In genomic region chr3:129046037-129046731, GRCh38 we compare ENCODE assay signal across 12 cellular contexts. TPM values are rescaled to one million over a fixed set of nuclear protein-coding genes. Genes with fewer than 3 reads are reported as not detected.
DNase-seq lines count a peak whose midpoint lies in the region; ATAC-seq and TF ChIP-seq lines count a peak whose summit lies in the region.
"Had no signal": no experiment of that assay in that cellular context is flagged by ENCODE, and none has a peak within 500 bp of the region (broad histone marks: within the 10 kb centered on the region; RNA-seq: fewer than 3 reads in every experiment).

No MANE protein-coding gene starts in this region.

- H3K36me3 Mint-ChIP-seq in activated CD8-positive, alpha-beta T cell treated with anti-CD3 and anti-CD28 coated beads, Interleukin-2, amount 10 ng/mL, durations not matched to agents 7 days and 5 days (ENCODE audit: low read depth): peaks cover 6% of the 10 kb centered on the region

- peaks cover 7% of the 10 kb centered on the region for H3K9me3 Mint-ChIP-seq in activated CD8-positive, alpha-beta T cell treated with anti-CD3 and anti-CD28 coated beads, Interleukin-2, amount 10 ng/mL, durations not matched to agents 7 days and 5 days (ENCODE audit: insufficient read depth)

- no peak overlapping the region for H3K27ac Mint-ChIP-seq in activated CD8-positive, alpha-beta T cell treated with anti-CD3 and anti-CD28 coated beads, Interleukin-2, amount 10 ng/mL, durations not matched to agents 7 days and 5 days

- H3K27me3 Mint-ChIP-seq in activated CD8-positive, alpha-beta T cell treated with anti-CD3 and anti-CD28 coated beads, Interleukin-2, amount 10 ng/mL, durations not matched to agents 7 days and 5 days (ENCODE audit: low read depth): peaks cover 28% of the 10 kb centered on the region

- H3K4me3 ChIP-seq in BJ (ENCODE audit: low read depth, low read length): no peak overlapping the region
- H3K4me3 ChIP-seq in parathyroid adenoma (ENCODE audit: low read depth, low read length): no peak overlapping the region
- no peak overlapping the region for H3K4me3 ChIP-seq in lower leg skin (ENCODE audit: low read depth, poor library complexity, severe bottlenecking)
- H3K4me3 ChIP-seq: K562 had no signal

- H3K27ac ChIP-seq in foreskin keratinocyte: no peak overlapping the region
- no peak overlapping the region for H3K27ac ChIP-seq in parathyroid adenoma

- peak; percentile 72 for ATAC-seq in activated CD8-positive, alpha-beta T cell treated with anti-CD3 and anti-CD28 coated beads, Interleukin-2, amount 10 ng/mL, durations not matched to agents 7 days and 5 days
- peak; percentile 35 for ATAC-seq in foreskin keratinocyte
- no peak for ATAC-seq in GM21367 (IDR thresholded peaks at IDR 0.05; ENCODE audit: unreplicated experiment)
- ATAC-seq: K562 had no signal

- no peak overlapping the region for H3K4me3 Mint-ChIP-seq in activated CD8-positive, alpha-beta T cell treated with anti-CD3 and anti-CD28 coated beads, Interleukin-2, amount 10 ng/mL, durations not matched to agents 7 days and 5 days

- no peaks in the 10 kb centered on the region for H3K4me1 Mint-ChIP-seq in activated CD8-positive, alpha-beta T cell treated with anti-CD3 and anti-CD28 coated beads, Interleukin-2, amount 10 ng/mL, durations not matched to agents 7 days and 5 days (ENCODE audit: low read depth)

- DNase-seq in BJ (ENCODE audit: low read depth): no peak
- no peak for DNase-seq in activated CD8-positive, alpha-beta T cell treated with anti-CD3 and anti-CD28 coated beads, Interleukin-2, amount 10 ng/mL, durations not matched to agents 7 days and 5 days
- no peak for DNase-seq in foreskin keratinocyte
- DNase-seq in NCI-H2081 treated with DMSO at 0.1 percent for 48 hours (lab: John Stamatoyannopoulos, UW): no peak
- DNase-seq in lower leg skin (ENCODE audit: low spot score in 2 of 2): no peak
- no peak for DNase-seq in T-helper 9 cell

- H3K9ac ChIP-seq in parathyroid adenoma: no peak overlapping the region

- 32 to 44% methylated on average over 34 to 55 of the region's 67 CpGs for WGBS in lower leg skin, 2 donors

- H3K79me2 ChIP-seq in parathyroid adenoma: no peaks in the 10 kb centered on the region

- no peaks in the 10 kb centered on the region for H3K4me1 ChIP-seq in foreskin keratinocyte
- H3K4me1 ChIP-seq in parathyroid adenoma: no peaks in the 10 kb centered on the region

- CTCF ChIA-PET in BJ (lab: Yijun Ruan, JAX): interaction anchor here (1.0 to 1.3 kb wide), 2 partner anchors 10 to 13 kb away, joined by 3 to 4 read pairs; no protein-coding TSS in a partner anchor
- CTCF ChIA-PET in activated CD8-positive, alpha-beta T cell treated with anti-CD3 and anti-CD28 coated beads, Interleukin-2, amount 10 ng/mL, durations not matched to agents 7 days and 5 days (lab: Charles Lee): interaction anchor here (1.2 to 1.8 kb wide), 2 partner anchors 30 to 76 kb away, joined by 7 to 8 read pairs; no protein-coding TSS in a partner anchor

- TF ChIP-seq CTCF in BJ (IDR thresholded peaks at IDR 0.05; ENCODE audit: insufficient read depth, low read depth, low read length) (0 out of 2 replicates have a peak, but pooled peaks have one; percentile 7), foreskin keratinocyte (conservative IDR thresholded peaks at IDR 0.05) (peak; percentile 46), parathyroid adenoma (IDR thresholded peaks at IDR 0.05) (no peak), lower leg skin (IDR thresholded peaks at IDR 0.05) (no peak)

- H3K27me3 ChIP-seq in BJ (ENCODE audit: control insufficient read depth, insufficient read depth, low read length) (peaks cover 12% of the 10 kb centered on the region), foreskin keratinocyte (peaks cover 74% of the 10 kb centered on the region), parathyroid adenoma (ENCODE audit: control insufficient read depth, insufficient read depth, low read length) (no peaks in the 10 kb centered on the region)

- TF ChIP-seq POLR2A in lower leg skin (IDR thresholded peaks at IDR 0.05): no peak

- peak overlapping the region; percentile 58 for H2AFZ ChIP-seq in parathyroid adenoma

- no peaks in the 10 kb centered on the region for H3K9me3 ChIP-seq in parathyroid adenoma (ENCODE audit: control insufficient read depth, low read length)

- POLR2A ChIA-PET in BJ (lab: Charles Lee): no interaction called here
- POLR2A ChIA-PET in activated CD8-positive, alpha-beta T cell treated with anti-CD3 and anti-CD28 coated beads, Interleukin-2, amount 10 ng/mL, durations not matched to agents 7 days and 5 days (lab: Charles Lee): no interaction called here

- intact Hi-C loops in lower leg skin (cut with DNase I; ENCODE audit: low total_unique reads): no loop called here

- H3K4me2 ChIP-seq in parathyroid adenoma (ENCODE audit: low read length): peak overlapping the region; percentile 20

- H3K36me3 ChIP-seq in BJ (ENCODE audit: control insufficient read depth, insufficient read depth, low read length) (no peaks in the 10 kb centered on the region), parathyroid adenoma (ENCODE audit: control insufficient read depth, insufficient read depth, low read length) (no peaks in the 10 kb centered on the region)

RNA-seq across cellular contexts. Expression of gene GP9, which starts 14.4 kb away (rescaled TPM):
- polyA plus RNA-seq in BJ (2011; rRNA removed): not detected in 2 replicates
- polyA minus RNA-seq in BJ (2011; rRNA and poly(A)+ RNA removed): not detected in 2 replicates
- not detected for total RNA-seq in activated CD8-positive, alpha-beta T cell treated with anti-CD3 and anti-CD28 coated beads, Interleukin-2, amount 10 ng/mL, durations not matched to agents 7 days and 5 days
- total RNA-seq in foreskin keratinocyte: not detected in 2 replicates
- polyA plus RNA-seq in foreskin keratinocyte: not detected in 2 replicates
- not detected for total RNA-seq in lower leg skin
- total RNA-seq: fibroblast of villous mesenchyme, K562, NCI-H460, osteocyte had no signal
- polyA plus RNA-seq: K562 had no signal

RNA-seq across cellular contexts. Expression of gene EFCC1, which starts 45.1 kb away (rescaled TPM):
- polyA plus RNA-seq in BJ (2011; rRNA removed): not detected in 2 replicates
- polyA minus RNA-seq in BJ (2011; rRNA and poly(A)+ RNA removed): not detected in 2 replicates
- total RNA-seq in activated CD8-positive, alpha-beta T cell treated with anti-CD3 and anti-CD28 coated beads, Interleukin-2, amount 10 ng/mL, durations not matched to agents 7 days and 5 days: under 1 TPM; 0.13 to 0.21 TPM
- total RNA-seq in foreskin keratinocyte: not detected in 2 replicates
- polyA plus RNA-seq in foreskin keratinocyte: not detected in 2 replicates
- total RNA-seq in lower leg skin: 1 to 10 TPM in 3 of 4 donors, under 1 TPM in 1; 0.80 to 3.0 (median 2.2) TPM
- total RNA-seq: fibroblast of villous mesenchyme, K562, NCI-H460, osteocyte had no signal
- polyA plus RNA-seq: K562 had no signal

RNA-seq across cellular contexts. Expression of gene CFAP92, which starts 52.3 kb away (rescaled TPM):
- polyA plus RNA-seq in BJ (2011; rRNA removed) (not detected in 2 replicates), foreskin keratinocyte (0.22 and 0.31 TPM in 2 replicates)
- polyA minus RNA-seq in BJ (2011; rRNA and poly(A)+ RNA removed): 0.09 TPM in 1 of 2 replicates, not detected in the other
- total RNA-seq in activated CD8-positive, alpha-beta T cell treated with anti-CD3 and anti-CD28 coated beads, Interleukin-2, amount 10 ng/mL, durations not matched to agents 7 days and 5 days: under 1 TPM; 0.18 to 0.26 TPM
- total RNA-seq in foreskin keratinocyte (0.28 and 0.41 TPM in 2 replicates), lower leg skin (under 1 TPM; 0.19 to 0.59 (median 0.25) TPM)
- total RNA-seq: fibroblast of villous mesenchyme, osteocyte had no signal

Comparison
In these comparisons a context has a peak if more than half of its experiments do, and no peak if none do; other contexts are left out.
1. CTCF ChIP-seq: peak in BJ (single experiment) and foreskin keratinocyte (single experiment); none in parathyroid adenoma (single experiment) and lower leg skin (0 of 3).